Comparison of ENCODE assay signal across 8 cellular contexts in the genomic region with DNA sequence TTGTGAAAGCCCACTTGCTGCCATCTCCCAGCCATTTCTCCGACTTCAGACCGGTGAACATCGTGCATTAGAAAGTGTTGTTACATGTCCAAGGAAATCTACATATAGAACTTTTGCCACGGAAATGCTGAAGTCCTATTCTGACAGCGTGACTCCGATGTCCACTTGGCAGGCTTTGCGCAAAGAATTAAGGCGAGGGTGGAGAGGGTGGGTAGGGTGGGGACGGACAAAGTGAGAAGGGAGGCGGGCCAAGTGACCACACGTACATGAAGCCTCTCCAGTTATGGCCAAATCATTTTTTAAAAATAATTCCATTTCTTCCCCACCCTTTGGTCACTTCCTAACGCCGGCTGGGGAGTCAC. TPM values are rescaled to one million over a fixed set of nuclear protein-coding genes. Genes with fewer than 3 reads are reported as not detected.
A peak's percentile ranks its signal among the peaks of the same experiment; 100 is the strongest.
DNase-seq lines count a peak whose midpoint lies in the region; ATAC-seq and TF ChIP-seq lines count a peak whose summit lies in the region.

No MANE protein-coding gene starts in this region.

- peak overlapping the region; percentile 77 for H3K27ac ChIP-seq in RWPE1
- H3K27ac ChIP-seq in foreskin keratinocyte, result no peak overlapping the region

- H3K4me1 ChIP-seq in foreskin keratinocyte, result peaks cover 4% of the 10 kb centered on the region

- TF ChIP-seq CTCF in GM12865 (IDR thresholded peaks at IDR 0.05; ENCODE audit: insufficient read depth, low read depth, low read length, missing control alignments) (no peak), RWPE1 (conservative IDR thresholded peaks at IDR 0.05; ENCODE audit: low read depth) (no peak), fibroblast of the aortic adventitia (IDR thresholded peaks at IDR 0.05; ENCODE audit: insufficient read depth, low read length) (no peak), foreskin keratinocyte (conservative IDR thresholded peaks at IDR 0.05) (no peak)

- POLR2A ChIA-PET in RWPE1 (lab: Yijun Ruan, JAX; ENCODE audit: low non-redundant PET), result interaction anchor here (0.6 to 0.9 kb wide), 3 partner anchors 29 to 593 kb away, joined by 3 read pairs; a partner anchor contains a TSS

- no peak for ATAC-seq in HG03045 (IDR thresholded peaks at IDR 0.05; ENCODE audit: unreplicated experiment)
- ATAC-seq in foreskin keratinocyte, result no peak

- DNase-seq in GM12865 (ENCODE audit: low read depth) (no peak), RWPE1 (ENCODE audit: low spot score) (peak; percentile 10), fibroblast of the aortic adventitia (ENCODE audit: low read depth) (no peak), renal cortical epithelial cell (ENCODE audit: low read depth) (peak; percentile 17), GM19238 (ENCODE audit: insufficient read length, low spot score) (no peak), foreskin keratinocyte (no peak)
- DNase-seq in activated naive CD4-positive, alpha-beta T cell (lab: John Stamatoyannopoulos, UW), result no peak

- CTCF ChIA-PET in RWPE1 (lab: Yijun Ruan, JAX), result interaction anchor here (0.7 to 2.3 kb wide), 5 partner anchors 142 to 202 kb away, joined by 3 to 9 read pairs (median 4); a partner anchor contains a TSS

- H3K27me3 ChIP-seq in foreskin keratinocyte, result peaks cover 28% of the 10 kb centered on the region

- H3K4me3 ChIP-seq in GM12865 (ENCODE audit: low read depth, low read length) (peak overlapping the region; percentile 69), fibroblast of the aortic adventitia (ENCODE audit: low read depth, low read length) (peak overlapping the region; percentile 92)

RNA-seq across cellular contexts. Expression of a gene that starts 0.5 kb away (rescaled TPM):
- total RNA-seq in fibroblast of the aortic adventitia (ENCODE audit: low replicate concordance), result 81.3 and 125 TPM in 2 replicates
- total RNA-seq in renal cortical epithelial cell, result 78.0 and 190 TPM in 2 replicates
- 26.8 and 29.2 TPM in 2 replicates for total RNA-seq in foreskin keratinocyte
- polyA plus RNA-seq in foreskin keratinocyte, result 12.2 and 16.6 TPM in 2 replicates

Comparison
In these comparisons a context has a peak if more than half of its experiments do, and no peak if none do; other contexts are left out.
1. DNase-seq: peak in RWPE1 (single experiment) and renal cortical epithelial cell (single experiment); none in GM12865 (single experiment), fibroblast of the aortic adventitia (single experiment), GM19238 (single experiment), foreskin keratinocyte (0 of 2) and activated naive CD4-positive, alpha-beta T cell (0 of 4).